ENCODE assay signal across 11 cellular contexts in genomic region chr12:27554003-27554402, GRCh38. TPM values are rescaled to one million over a fixed set of nuclear protein-coding genes. Genes with fewer than 3 reads are reported as not detected.
A peak's percentile ranks its signal among the peaks of the same experiment; 100 is the strongest.
DNase-seq lines count a peak whose midpoint lies in the region; ATAC-seq and TF ChIP-seq lines count a peak whose summit lies in the region.
"Had no signal": no experiment of that assay in that cellular context is flagged by ENCODE, and none has a peak within 500 bp of the region (broad histone marks: within the 10 kb centered on the region; RNA-seq: fewer than 3 reads in every experiment).

No MANE protein-coding gene starts in this region.

- peak overlapping the region; percentile 97 for H3K27ac ChIP-seq in right cardiac atrium (ENCODE audit: low read length)
- peak overlapping the region; percentile 56 for H3K27ac ChIP-seq in hepatocyte

- H2AFZ ChIP-seq in hepatocyte, result no peak overlapping the region

- H4K20me1 ChIP-seq in hepatocyte (ENCODE audit: insufficient read depth, poor library complexity, severe bottlenecking), result no peaks in the 10 kb centered on the region

- no peak overlapping the region for H3K4me3 ChIP-seq in right cardiac atrium (ENCODE audit: low read length)
- no peak overlapping the region for H3K4me3 ChIP-seq in hepatocyte
- peak overlapping the region; percentile 12 for H3K4me3 ChIP-seq in skeletal muscle cell (ENCODE audit: low read depth, low read length)

- DNase-seq in right cardiac atrium (no peak), cardiac septum (ENCODE audit: low spot score) (no peak), hepatocyte (ENCODE audit: low spot score) (no peak), skeletal muscle cell (ENCODE audit: low read depth) (no peak), MV-4-11 (lab: John Stamatoyannopoulos, UW) (no peak)
- DNase-seq in activated T-cell treated with anti-CD3 and anti-CD28 coated beads, Interleukin-2, amount 50 U/mL, for 1 hour, result no peak
- DNase-seq: activated CD4-positive, CD25-positive, alpha-beta regulatory T cell; activated T-cell treated with anti-CD3 and anti-CD28 coated beads, Interleukin-2, amount 50 U/mL, for 4 hours; NCI-H187 treated with DMSO at 0.1 percent for 48 hours had no signal

- no peak for TF ChIP-seq CTCF in hepatocyte (IDR thresholded peaks at IDR 0.05; ENCODE audit: poor library complexity)

- H3K9me3 ChIP-seq in right cardiac atrium (ENCODE audit: control insufficient read depth, low read length), result no peaks in the 10 kb centered on the region
- no peaks in the 10 kb centered on the region for H3K9me3 ChIP-seq in hepatocyte (ENCODE audit: low read depth)

- H3K4me1 ChIP-seq in right cardiac atrium (ENCODE audit: control insufficient read depth, insufficient read depth, low read length) (peaks cover 16% of the 10 kb centered on the region), hepatocyte (ENCODE audit: insufficient read depth) (peaks cover 36% of the 10 kb centered on the region)

- intact Hi-C loops in right cardiac atrium (cut with DNase I) (no loop called here), cardiac septum (cut with DNase I) (loop anchor here (5.0 kb wide), 1 partner anchor 42 kb away; no protein-coding TSS in a partner anchor)

- no peaks in the 10 kb centered on the region for H3K9me2 ChIP-seq in hepatocyte (replicated peaks; ENCODE audit: insufficient read depth)

- H3K27me3 ChIP-seq in right cardiac atrium (ENCODE audit: control insufficient read depth, insufficient read depth) (no peaks in the 10 kb centered on the region), hepatocyte (no peaks in the 10 kb centered on the region)

- 50% methylated on average over 3 of the region's 3 CpGs for WGBS in right cardiac atrium
- WGBS in hepatocyte (ENCODE audit: low lambda C conversion rate, missing lambda C conversion rate), result 71% methylated on average over 3 of the region's 3 CpGs

- H3K36me3 ChIP-seq in hepatocyte (replicated peaks; ENCODE audit: insufficient read depth, low read depth), result no peaks in the 10 kb centered on the region

- H3K4me2 ChIP-seq in hepatocyte, result peak overlapping the region; percentile 58

- ATAC-seq in right cardiac atrium (no peak), GM21723 (IDR thresholded peaks at IDR 0.05; ENCODE audit: unreplicated experiment) (no peak), HG03521 (IDR thresholded peaks at IDR 0.05; ENCODE audit: unreplicated experiment) (no peak)
- ATAC-seq: activated T-cell treated with anti-CD3 and anti-CD28 coated beads, Interleukin-2, amount 50 U/mL, for 4 hours had no signal

- peaks cover 76% of the 10 kb centered on the region for H3K79me2 ChIP-seq in hepatocyte

RNA-seq across cellular contexts. Expression of gene PPFIBP1, which starts 30.0 kb away (rescaled TPM):
- total RNA-seq in right cardiac atrium (100 to 1,000 TPM in 2 of 4 donors, 10 to 100 TPM in 2; 72.4 to 176 (median 94.8) TPM), cardiac septum (219 TPM), hepatocyte (38.6 and 42.4 TPM in 2 replicates)
- polyA plus RNA-seq in right cardiac atrium (26.4 TPM), hepatocyte (23.9 and 26.1 TPM in 2 replicates)
